ENCODE assay signal across 2 cellular contexts in the genomic region with DNA sequence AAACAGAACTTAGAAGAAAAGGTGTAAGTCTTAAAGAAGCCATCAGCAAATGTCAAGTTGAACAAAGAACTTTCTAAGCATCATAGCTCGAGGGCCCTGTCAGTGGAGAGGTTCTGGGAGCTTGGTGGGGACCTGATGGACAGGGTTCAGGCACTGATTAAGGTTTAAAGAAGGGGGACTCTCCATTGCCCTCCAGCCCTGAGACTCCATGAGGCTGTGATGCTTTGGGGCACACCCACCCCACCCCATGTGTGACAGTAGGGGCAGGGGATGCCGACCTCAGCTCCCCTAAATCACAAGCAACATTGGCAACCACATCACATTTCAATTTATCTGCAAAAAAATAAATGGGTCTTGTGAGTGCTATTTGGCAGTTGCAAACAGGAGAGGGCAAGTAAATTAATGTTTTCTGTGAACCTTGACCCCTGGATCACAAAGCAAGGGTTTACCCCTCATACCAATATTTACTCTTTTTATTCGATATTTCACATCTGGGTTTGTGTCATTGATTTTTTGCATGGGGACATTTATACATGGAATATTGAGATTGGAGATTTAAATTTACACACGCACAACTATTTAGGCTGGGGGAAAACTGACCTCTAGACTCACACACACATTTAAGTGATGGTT.
A peak's percentile ranks its signal among the peaks of the same experiment; 100 is the strongest.
TF ChIP-seq lines count a peak whose summit lies in the region.

No MANE protein-coding gene starts in this region.

TF ChIP-seq in liver, 16 proteins besides CTCF, POLR2A, EP300 and RAD21 (continued from another document):
- no peak for TF ChIP-seq HNF4G (IDR thresholded peaks at IDR 0.05)
- no peak for TF ChIP-seq EGR1 (IDR thresholded peaks at IDR 0.05; ENCODE audit: low read depth in 2 of 2)
- peak; percentile 87 to 91 for TF ChIP-seq HNF4A (conservative IDR thresholded peaks at IDR 0.05)
- TF ChIP-seq REST (IDR thresholded peaks at IDR 0.05): no peak
- TF ChIP-seq JUND (IDR thresholded peaks at IDR 0.05): peak in 1 of 2 donors; percentile 38
- no peak for TF ChIP-seq GABPA (IDR thresholded peaks at IDR 0.05 in 1 of 2, conservative IDR thresholded peaks at IDR 0.05 in 1 of 2)
- TF ChIP-seq NR2F2 (IDR thresholded peaks at IDR 0.05): no peak
- TF ChIP-seq MAX (IDR thresholded peaks at IDR 0.05): no peak
- TF ChIP-seq YY1 (IDR thresholded peaks at IDR 0.05): peak; percentile 26
- TF ChIP-seq, protein P1, sequence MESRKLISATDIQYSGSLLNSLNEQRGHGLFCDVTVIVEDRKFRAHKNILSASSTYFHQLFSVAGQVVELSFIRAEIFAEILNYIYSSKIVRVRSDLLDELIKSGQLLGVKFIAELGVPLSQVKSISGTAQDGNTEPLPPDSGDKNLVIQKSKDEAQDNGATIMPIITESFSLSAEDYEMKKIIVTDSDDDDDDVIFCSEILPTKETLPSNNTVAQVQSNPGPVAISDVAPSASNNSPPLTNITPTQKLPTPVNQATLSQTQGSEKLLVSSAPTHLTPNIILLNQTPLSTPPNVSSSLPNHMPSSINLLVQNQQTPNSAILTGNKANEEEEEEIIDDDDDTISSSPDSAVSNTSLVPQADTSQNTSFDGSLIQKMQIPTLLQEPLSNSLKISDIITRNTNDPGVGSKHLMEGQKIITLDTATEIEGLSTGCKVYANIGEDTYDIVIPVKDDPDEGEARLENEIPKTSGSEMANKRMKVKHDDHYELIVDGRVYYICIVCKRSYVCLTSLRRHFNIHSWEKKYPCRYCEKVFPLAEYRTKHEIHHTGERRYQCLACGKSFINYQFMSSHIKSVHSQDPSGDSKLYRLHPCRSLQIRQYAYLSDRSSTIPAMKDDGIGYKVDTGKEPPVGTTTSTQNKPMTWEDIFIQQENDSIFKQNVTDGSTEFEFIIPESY (IDR thresholded peaks at IDR 0.05): peak; percentile 47
- peak; percentile 34 for TF ChIP-seq FOXA1 (IDR thresholded peaks at IDR 0.05)
- TF ChIP-seq RXRA (IDR thresholded peaks at IDR 0.05): peak; percentile 60 to 85

TF ChIP-seq in HepG2, 621 proteins besides CTCF, POLR2A, EP300 and RAD21:
- TF ChIP-seq, protein P2, sequence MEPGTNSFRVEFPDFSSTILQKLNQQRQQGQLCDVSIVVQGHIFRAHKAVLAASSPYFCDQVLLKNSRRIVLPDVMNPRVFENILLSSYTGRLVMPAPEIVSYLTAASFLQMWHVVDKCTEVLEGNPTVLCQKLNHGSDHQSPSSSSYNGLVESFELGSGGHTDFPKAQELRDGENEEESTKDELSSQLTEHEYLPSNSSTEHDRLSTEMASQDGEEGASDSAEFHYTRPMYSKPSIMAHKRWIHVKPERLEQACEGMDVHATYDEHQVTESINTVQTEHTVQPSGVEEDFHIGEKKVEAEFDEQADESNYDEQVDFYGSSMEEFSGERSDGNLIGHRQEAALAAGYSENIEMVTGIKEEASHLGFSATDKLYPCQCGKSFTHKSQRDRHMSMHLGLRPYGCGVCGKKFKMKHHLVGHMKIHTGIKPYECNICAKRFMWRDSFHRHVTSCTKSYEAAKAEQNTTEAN (CRISPR knock-in tag; conservative IDR thresholded peaks at IDR 0.05): no peak
- TF ChIP-seq SMC3 (IDR thresholded peaks at IDR 0.05; ENCODE audit: low read length) (no peak), PTBP1 (IDR thresholded peaks at IDR 0.05; ENCODE audit: low read depth, low read length, poor library complexity, severe bottlenecking) (no peak), ZNF546 (CRISPR knock-in tag; conservative IDR thresholded peaks at IDR 0.05) (no peak), POLR2AphosphoS2 (IDR thresholded peaks at IDR 0.05; ENCODE audit: low read depth, low read length) (no peak), REL (CRISPR knock-in tag; conservative IDR thresholded peaks at IDR 0.05) (no peak)
- TF ChIP-seq, protein P3, sequence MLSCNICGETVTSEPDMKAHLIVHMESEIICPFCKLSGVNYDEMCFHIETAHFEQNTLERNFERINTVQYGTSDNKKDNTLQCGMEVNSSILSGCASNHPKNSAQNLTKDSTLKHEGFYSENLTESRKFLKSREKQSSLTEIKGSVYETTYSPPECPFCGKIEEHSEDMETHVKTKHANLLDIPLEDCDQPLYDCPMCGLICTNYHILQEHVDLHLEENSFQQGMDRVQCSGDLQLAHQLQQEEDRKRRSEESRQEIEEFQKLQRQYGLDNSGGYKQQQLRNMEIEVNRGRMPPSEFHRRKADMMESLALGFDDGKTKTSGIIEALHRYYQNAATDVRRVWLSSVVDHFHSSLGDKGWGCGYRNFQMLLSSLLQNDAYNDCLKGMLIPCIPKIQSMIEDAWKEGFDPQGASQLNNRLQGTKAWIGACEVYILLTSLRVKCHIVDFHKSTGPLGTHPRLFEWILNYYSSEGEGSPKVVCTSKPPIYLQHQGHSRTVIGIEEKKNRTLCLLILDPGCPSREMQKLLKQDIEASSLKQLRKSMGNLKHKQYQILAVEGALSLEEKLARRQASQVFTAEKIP (CRISPR knock-in tag; IDR thresholded peaks at IDR 0.05; ENCODE audit: borderline replicate concordance): no peak
